In the genomic region with DNA sequence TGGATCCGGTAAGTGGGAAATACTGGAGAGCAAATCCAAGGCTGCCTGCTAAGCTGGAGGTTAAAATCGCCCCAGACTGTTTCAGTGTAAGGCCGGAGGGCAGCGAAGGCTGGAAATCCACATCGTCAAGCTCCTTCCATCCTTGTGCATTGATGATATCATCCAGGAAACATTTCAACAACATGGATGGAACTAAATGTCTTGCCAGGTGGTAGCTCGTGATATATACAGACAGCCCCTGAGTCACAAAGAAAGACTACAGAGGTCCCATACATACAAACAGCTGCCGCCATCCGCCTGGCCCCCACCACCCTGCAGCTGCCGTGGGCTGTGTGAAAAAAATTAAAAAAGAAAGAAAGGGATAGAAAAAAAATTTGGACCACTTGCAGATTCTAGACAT, we compare ENCODE assay signal across 14 cellular contexts.
A peak's percentile ranks its signal among the peaks of the same experiment; 100 is the strongest.
DNase-seq lines count a peak whose midpoint lies in the region; FAIRE-seq and TF ChIP-seq lines count a peak whose summit lies in the region.
"Had no signal": no experiment of that assay in that cellular context is flagged by ENCODE, and none has a peak within 500 bp of the region (broad histone marks: within the 10 kb centered on the region; RNA-seq: fewer than 3 reads in every experiment).

No MANE protein-coding gene starts in this region.

- no peaks in the 10 kb centered on the region for H3K36me3 Mint-ChIP-seq in type B pancreatic cell
- H3K36me3 Mint-ChIP-seq: natural killer cell treated with Interleukin-12 subunit alpha and Interleukin-12 subunit beta and Interleukin-15 and Interleukin-18, amount 100 ng/mL, for 72 hours had no signal

- no peak overlapping the region for H3K27ac Mint-ChIP-seq in type B pancreatic cell

- FAIRE-seq in D721Med (lab: Jason Lieb, UNC), result no peak

- H3K4me3 ChIP-seq in cardiac fibroblast (replicated peaks in 1 of 2; ENCODE audit: low read depth in 2 of 2, low read length in 2 of 2), result no peak overlapping the region
- H3K4me3 ChIP-seq: esophagus squamous epithelium had no signal

- no peaks in the 10 kb centered on the region for H3K9me3 Mint-ChIP-seq in type B pancreatic cell
- H3K9me3 Mint-ChIP-seq: central memory CD8-positive, alpha-beta T cell; natural killer cell treated with Interleukin-12 subunit alpha and Interleukin-12 subunit beta and Interleukin-15 and Interleukin-18, amount 100 ng/mL, for 72 hours had no signal

- peaks cover 3% of the 10 kb centered on the region for H3K27me3 Mint-ChIP-seq in type B pancreatic cell

- peaks cover 7% of the 10 kb centered on the region for H3K4me1 Mint-ChIP-seq in type B pancreatic cell (ENCODE audit: unreplicated experiment)
- H3K4me1 Mint-ChIP-seq: central memory CD8-positive, alpha-beta T cell had no signal

- H3K4me3 Mint-ChIP-seq in type B pancreatic cell, result no peak overlapping the region
- H3K4me3 Mint-ChIP-seq: central memory CD8-positive, alpha-beta T cell; natural killer cell treated with Interleukin-12 subunit alpha and Interleukin-12 subunit beta and Interleukin-15 and Interleukin-18, amount 100 ng/mL, for 72 hours had no signal

- peak overlapping the region; percentile 67 for H3K27ac ChIP-seq in substantia nigra (ENCODE audit: low read depth, low read length, poor library complexity, severe bottlenecking)

- TF ChIP-seq CTCF in cardiac fibroblast (IDR thresholded peaks at IDR 0.05; ENCODE audit: low read depth, low read length) (no peak), type B pancreatic cell (conservative IDR thresholded peaks at IDR 0.05) (no peak), D721Med (IDR thresholded peaks at IDR 0.05; ENCODE audit: insufficient read depth, missing control alignments) (no peak)

- DNase-seq in activated CD8-positive, alpha-beta memory T cell treated with anti-CD3 and anti-CD28 coated beads for 24 hours, result peak; percentile 30
- DNase-seq in activated CD8-positive, alpha-beta memory T cell treated with anti-CD3 and anti-CD28 coated beads, Interleukin-2, amount 50 U/mL, for 4 hours, result no peak
- DNase-seq in cardiac fibroblast (ENCODE audit: low read depth in 2 of 2) (peak; percentile 64 to 91), kidney tubule cell (ENCODE audit: low spot score) (peak; percentile 28), substantia nigra (lab: John Stamatoyannopoulos, UW) (peak in 5 of 49 donors; percentile 3 to 31 (median 18)), type B pancreatic cell (ENCODE audit: extremely low spot score, unreplicated experiment) (no peak), SKM-1 treated with dmso at 0.1 percent for 144 hours (lab: John Stamatoyannopoulos, UW; ENCODE audit: unreplicated experiment) (no peak), D721Med (ENCODE audit: insufficient read length, low spot score) (no peak)
- DNase-seq: activated CD4-positive, alpha-beta T cell treated with anti-CD3 and anti-CD28 coated beads for 1 hour; esophagus squamous epithelium; kidney glomerular epithelial cell; NCI-H187 had no signal

Comparison
In these comparisons a context has a peak if more than half of its experiments do, and no peak if none do; other contexts are left out.
1. DNase-seq: peak in activated CD8-positive, alpha-beta memory T cell treated with anti-CD3 and anti-CD28 coated beads for 24 hours (single experiment), cardiac fibroblast (2 of 2) and kidney tubule cell (single experiment); none in activated CD8-positive, alpha-beta memory T cell treated with anti-CD3 and anti-CD28 coated beads, Interleukin-2, amount 50 U/mL, for 4 hours (single experiment), type B pancreatic cell (single experiment), SKM-1 treated with dmso at 0.1 percent for 144 hours (single experiment) and D721Med (single experiment).